11 cellular contexts compared by ENCODE assay signal in genomic region chr4:119729815-119730643, GRCh38.
DNase-seq lines count a peak whose midpoint lies in the region; ATAC-seq and TF ChIP-seq lines count a peak whose summit lies in the region.
"Had no signal": no experiment of that assay in that cellular context is flagged by ENCODE, and none has a peak within 500 bp of the region (broad histone marks: within the 10 kb centered on the region; RNA-seq: fewer than 3 reads in every experiment).

No MANE protein-coding gene starts in this region.

- H3K27ac Mint-ChIP-seq in osteocyte (ENCODE audit: unreplicated experiment): peak overlapping the region; percentile 74
- no peak overlapping the region for H3K27ac Mint-ChIP-seq in CD8-positive, alpha-beta memory T cell
- H3K27ac Mint-ChIP-seq: stimulated activated naive B cell treated with anti-CD40 and anti-IgM and Interleukin-4, amounts not matched to agents 10 μg/mL and 1 μg/mL and 100 μg/mL, for 72 hours had no signal

- peaks cover 10% of the 10 kb centered on the region for H3K9me3 Mint-ChIP-seq in osteocyte (ENCODE audit: unreplicated experiment)
- H3K9me3 Mint-ChIP-seq in CD8-positive, alpha-beta memory T cell: peaks cover 0 to 6% (median 0%) of the 10 kb centered on the region in 5 donors

- intact Hi-C loops in esophagus muscularis mucosa (cut with DNase I): loop anchor here (5.0 kb wide), 1 partner anchor 48 kb away; no protein-coding TSS in a partner anchor

- peaks cover 82% of the 10 kb centered on the region for H3K4me1 Mint-ChIP-seq in osteocyte (ENCODE audit: unreplicated experiment)
- no peaks in the 10 kb centered on the region for H3K4me1 Mint-ChIP-seq in CD8-positive, alpha-beta memory T cell
- H3K4me1 Mint-ChIP-seq: stimulated activated naive B cell treated with anti-CD40 and anti-IgM and Interleukin-4, amounts not matched to agents 10 μg/mL and 1 μg/mL and 100 μg/mL, for 72 hours had no signal

- no peak overlapping the region for H3K4me3 Mint-ChIP-seq in osteocyte (ENCODE audit: unreplicated experiment)
- H3K4me3 Mint-ChIP-seq in CD8-positive, alpha-beta memory T cell: no peak overlapping the region
- H3K4me3 Mint-ChIP-seq: neural crest cell; stimulated activated naive B cell treated with anti-CD40 and anti-IgM and Interleukin-4, amounts not matched to agents 10 μg/mL and 1 μg/mL and 100 μg/mL, for 72 hours had no signal

- H3K36me3 ChIP-seq in esophagus muscularis mucosa: no peaks in the 10 kb centered on the region
- no peaks in the 10 kb centered on the region for H3K36me3 ChIP-seq in CD8-positive, alpha-beta memory T cell (ENCODE audit: insufficient read depth, low read length)

- H3K27ac ChIP-seq in esophagus muscularis mucosa (replicated peaks in 1 of 4): peak overlapping the region; percentile 35 to 84 (median 74)
- H3K27ac ChIP-seq in CD8-positive, alpha-beta memory T cell (ENCODE audit: low read depth, low read length): no peak overlapping the region

- peaks cover 0 to 5% (median 0%) of the 10 kb centered on the region in 4 donors for H3K9me3 ChIP-seq in esophagus muscularis mucosa
- H3K9me3 ChIP-seq in CD8-positive, alpha-beta memory T cell (ENCODE audit: low read length): no peaks in the 10 kb centered on the region

- CTCF ChIA-PET in CD8-positive, alpha-beta memory T cell (lab: Charles Lee): no interaction called here

- H3K27me3 ChIP-seq in esophagus muscularis mucosa: no peaks in the 10 kb centered on the region
- no peaks in the 10 kb centered on the region for H3K27me3 ChIP-seq in CD8-positive, alpha-beta memory T cell (ENCODE audit: insufficient read depth, low read length, poor library complexity, severe bottlenecking)

- 48% methylated on average over 6 of the region's 6 CpGs for WGBS in esophagus muscularis mucosa

- peaks cover 49 to 86% (median 79%) of the 10 kb centered on the region in 4 donors for H3K4me1 ChIP-seq in esophagus muscularis mucosa
- H3K4me1 ChIP-seq in CD8-positive, alpha-beta memory T cell (ENCODE audit: insufficient read depth, low read length): no peaks in the 10 kb centered on the region

- POLR2A ChIA-PET in CD8-positive, alpha-beta memory T cell (lab: Charles Lee): no interaction called here

- TF ChIP-seq POLR2A in esophagus muscularis mucosa (IDR thresholded peaks at IDR 0.05; ENCODE audit: low read depth): no peak

- TF ChIP-seq EP300 in esophagus muscularis mucosa (IDR thresholded peaks at IDR 0.05): no peak

- peak; percentile 27 for DNase-seq in DMS153 (lab: John Stamatoyannopoulos, UW)
- peak; percentile 38 for DNase-seq in NCI-H69 (lab: John Stamatoyannopoulos, UW)
- no peak for DNase-seq in esophagus muscularis mucosa (ENCODE audit: extremely low spot score)
- DNase-seq in osteocyte (ENCODE audit: extremely low spot score, unreplicated experiment): no peak
- no peak for DNase-seq in 8988T
- DNase-seq in CD8-positive, alpha-beta memory T cell: no peak
- DNase-seq in NCI-H1930 (lab: John Stamatoyannopoulos, UW): no peak
- DNase-seq: MM.1S; stimulated activated naive B cell treated with anti-CD40 and anti-IgM and Interleukin-4, amounts not matched to agents 10 μg/mL and 1 μg/mL and 100 μg/mL, for 72 hours had no signal

- no peak for TF ChIP-seq CTCF in esophagus muscularis mucosa (IDR thresholded peaks at IDR 0.05)
- TF ChIP-seq CTCF in osteocyte (IDR thresholded peaks at IDR 0.05): no peak

- H3K4me3 ChIP-seq in esophagus muscularis mucosa: no peak overlapping the region
- H3K4me3 ChIP-seq in CD8-positive, alpha-beta memory T cell (ENCODE audit: low read length): no peak overlapping the region

- no peaks in the 10 kb centered on the region for H3K36me3 Mint-ChIP-seq in osteocyte (ENCODE audit: unreplicated experiment)
- no peaks in the 10 kb centered on the region for H3K36me3 Mint-ChIP-seq in CD8-positive, alpha-beta memory T cell
- H3K36me3 Mint-ChIP-seq: stimulated activated naive B cell treated with anti-CD40 and anti-IgM and Interleukin-4, amounts not matched to agents 10 μg/mL and 1 μg/mL and 100 μg/mL, for 72 hours had no signal

- H3K27me3 Mint-ChIP-seq in osteocyte (ENCODE audit: unreplicated experiment): no peaks in the 10 kb centered on the region
- H3K27me3 Mint-ChIP-seq in CD8-positive, alpha-beta memory T cell: peaks cover 3 to 4% of the 10 kb centered on the region in 2 donors
- H3K27me3 Mint-ChIP-seq: stimulated activated naive B cell treated with anti-CD40 and anti-IgM and Interleukin-4, amounts not matched to agents 10 μg/mL and 1 μg/mL and 100 μg/mL, for 72 hours had no signal

- ATAC-seq in GM21390 (IDR thresholded peaks at IDR 0.05; ENCODE audit: unreplicated experiment): no peak
- ATAC-seq: stimulated activated naive B cell treated with anti-CD40 and anti-IgM and Interleukin-4, amounts not matched to agents 10 μg/mL and 1 μg/mL and 100 μg/mL, for 72 hours had no signal

Comparison
In these comparisons a context has a peak if more than half of its experiments do, and no peak if none do; other contexts are left out.
1. DNase-seq: peak in DMS153 (single experiment) and NCI-H69 (single experiment); none in esophagus muscularis mucosa (single experiment), osteocyte (single experiment), 8988T (single experiment), CD8-positive, alpha-beta memory T cell (0 of 5) and NCI-H1930 (0 of 2).